In the genomic region with DNA sequence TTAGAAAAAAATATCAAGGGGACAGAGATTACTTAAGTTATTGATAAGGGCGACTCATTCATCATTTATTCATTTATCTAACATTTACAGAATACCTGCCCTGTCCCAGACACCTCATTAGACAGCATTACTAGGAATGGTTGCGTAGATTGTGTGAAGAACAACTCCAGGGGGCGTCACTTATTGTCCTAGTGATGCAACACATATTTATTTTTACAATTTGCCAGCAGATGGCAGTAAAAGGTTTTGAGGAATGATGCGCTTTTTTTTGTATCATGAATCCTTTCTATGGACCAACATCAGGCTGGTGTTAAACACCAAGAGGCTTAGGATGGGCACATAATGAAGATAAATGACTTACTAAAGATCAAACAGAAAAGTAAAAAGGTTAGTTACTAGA, we compare ENCODE assay signal across 9 cellular contexts. TPM values are rescaled to one million over a fixed set of nuclear protein-coding genes. Genes with fewer than 3 reads are reported as not detected.
DNase-seq lines count a peak whose midpoint lies in the region; ATAC-seq, FAIRE-seq and TF ChIP-seq lines count a peak whose summit lies in the region.
"Had no signal": no experiment of that assay in that cellular context is flagged by ENCODE, and none has a peak within 500 bp of the region (broad histone marks: within the 10 kb centered on the region; RNA-seq: fewer than 3 reads in every experiment).

No MANE protein-coding gene starts in this region.

- no peak overlapping the region for H2AFZ ChIP-seq in H1 (ENCODE audit: low read length)

- H3K23ac ChIP-seq in H1 (ENCODE audit: insufficient read length), result no peak overlapping the region

- H4K5ac ChIP-seq in H1 (ENCODE audit: insufficient read length, low read depth, low read length), result no peak overlapping the region

- H3K36me3 ChIP-seq in H1 (ENCODE audit: control insufficient read depth in 2 of 4, insufficient read depth in 4 of 4, low read length in 3 of 4), result no peaks in the 10 kb centered on the region
- H3K36me3 ChIP-seq: thoracic aorta had no signal

- H2BK12ac ChIP-seq in H1 (ENCODE audit: low read depth, low read length), result no peak overlapping the region

- TF ChIP-seq RAD21 in H1 (IDR thresholded peaks at IDR 0.05 in 1 of 2, conservative IDR thresholded peaks at IDR 0.05 in 1 of 2; ENCODE audit: low read depth in 2 of 2, low read length in 2 of 2), result peak; percentile 80 to 84

- no peaks in the 10 kb centered on the region for H3K4me1 ChIP-seq in H1 (replicated peaks in 1 of 4; ENCODE audit: control insufficient read depth in 3 of 4, insufficient read depth in 4 of 4, low read length in 3 of 4)

- FAIRE-seq in H1 (lab: Jason Lieb, UNC), result peak; percentile 84

- no peaks in the 10 kb centered on the region for H3K79me1 ChIP-seq in H1 (ENCODE audit: low read depth, low read length)

- no peak overlapping the region for H2BK20ac ChIP-seq in H1 (ENCODE audit: low read length)

- POLR2A ChIA-PET in H1 (lab: Charles Lee; ENCODE audit: partially characterized antibody), result no interaction called here

- no peaks in the 10 kb centered on the region for H3K9me3 ChIP-seq in H1 (ENCODE audit: insufficient read depth in 2 of 2, low read depth in 1 of 2, low read length in 1 of 2)
- H3K9me3 ChIP-seq: thoracic aorta had no signal

- H3K27ac ChIP-seq in 22Rv1, result no peak overlapping the region
- H3K27ac ChIP-seq in H1 (ENCODE audit: low read depth, low read length), result no peak overlapping the region
- H3K27ac ChIP-seq: thoracic aorta had no signal

- no peaks in the 10 kb centered on the region for H4K20me1 ChIP-seq in H1 (replicated peaks in 1 of 2; ENCODE audit: control insufficient read depth in 1 of 2, insufficient read depth in 2 of 2, low read length in 2 of 2)

- no peak overlapping the region for H4K91ac ChIP-seq in H1 (replicated peaks; ENCODE audit: insufficient read length, low read length)

- no peak overlapping the region for H3K9ac ChIP-seq in H1 (replicated peaks in 1 of 4; ENCODE audit: extremely low read depth in 1 of 4, low read depth in 3 of 4, low read length in 3 of 4)

- H3K18ac ChIP-seq in H1 (ENCODE audit: extremely low read depth, low read length), result no peak overlapping the region

- H3K27me3 Mint-ChIP-seq in activated CD8-positive, alpha-beta memory T cell treated with anti-CD3 and anti-CD28 coated beads, Interleukin-2, amount 10 ng/mL, durations not matched to agents 7 days and 5 days, result peaks cover 14% of the 10 kb centered on the region

- H3K27me3 ChIP-seq in H1 (replicated peaks in 1 of 4; ENCODE audit: control insufficient read depth in 3 of 4, extremely low read depth in 1 of 4, insufficient read depth in 3 of 4, low read length in 3 of 4), result peaks cover 0 to 4% (median 0%) of the 10 kb centered on the region in 4 experiments; a peak in 1 of 7 replicates

- H4K8ac ChIP-seq in H1 (ENCODE audit: extremely low read depth, insufficient read depth, low read length), result no peak overlapping the region

- no peaks in the 10 kb centered on the region for H3K79me2 ChIP-seq in H1 (ENCODE audit: control insufficient read depth in 1 of 2, insufficient read depth in 2 of 2, low read length in 2 of 2)

- H2BK120ac ChIP-seq in H1 (replicated peaks; ENCODE audit: low read depth, low read length), result no peak overlapping the region

- no peak overlapping the region for H2AK5ac ChIP-seq in H1 (ENCODE audit: low read depth, low read length)

- DNase-seq in GM13976 (ENCODE audit: low spot score) (no peak), NCI-H748 treated with DMSO at 0.1 percent for 48 hours (lab: John Stamatoyannopoulos, UW) (peak; percentile 32), H1 (ENCODE audit: low read depth in 1 of 2, low spot score in 2 of 2) (no peak), NCI-H187 (lab: John Stamatoyannopoulos, UW) (no peak), activated gamma-delta T cell (lab: John Stamatoyannopoulos, UW) (no peak)
- DNase-seq in activated CD8-positive, alpha-beta memory T cell treated with anti-CD3 and anti-CD28 coated beads, Interleukin-2, amount 10 ng/mL, durations not matched to agents 7 days and 5 days, result no peak

- no peak overlapping the region for H2BK5ac ChIP-seq in H1 (ENCODE audit: low read depth, low read length)

- CTCF ChIA-PET in H1 (lab: Charles Lee; ENCODE audit: partially characterized antibody), result interaction anchor here (0.6 to 11.3 kb wide), 25 partner anchors 10 to 761 kb away, joined by 3 to 116 read pairs (median 4); no protein-coding TSS in a partner anchor
- CTCF ChIA-PET in activated CD8-positive, alpha-beta memory T cell treated with anti-CD3 and anti-CD28 coated beads, Interleukin-2, amount 10 ng/mL, durations not matched to agents 7 days and 5 days (lab: Charles Lee), result interaction anchor here (1.0 kb wide), 1 partner anchor 11 kb away, joined by 3 read pairs; no protein-coding TSS in a partner anchor

- no peak overlapping the region for H3K56ac ChIP-seq in H1 (replicated peaks; ENCODE audit: insufficient read length, low read depth, low read length)

- H3K4ac ChIP-seq in H1 (replicated peaks; ENCODE audit: insufficient read length, low read depth, low read length), result no peak overlapping the region

- TF ChIP-seq EP300 in H1 (IDR thresholded peaks at IDR 0.05; ENCODE audit: borderline replicate concordance in 1 of 2, low read depth in 2 of 2, low read length in 2 of 2), result no peak

- in situ Hi-C loops in GM13976 (cut with MboI; ENCODE audit: low sequenced_read_pairs, unreplicated experiment), result no loop called here

- no peaks in the 10 kb centered on the region for H3K23me2 ChIP-seq in H1 (ENCODE audit: low read depth, low read length)

- no peaks in the 10 kb centered on the region for H3K36me3 Mint-ChIP-seq in activated CD8-positive, alpha-beta memory T cell treated with anti-CD3 and anti-CD28 coated beads, Interleukin-2, amount 10 ng/mL, durations not matched to agents 7 days and 5 days

- H3K9me3 Mint-ChIP-seq in activated CD8-positive, alpha-beta memory T cell treated with anti-CD3 and anti-CD28 coated beads, Interleukin-2, amount 10 ng/mL, durations not matched to agents 7 days and 5 days (ENCODE audit: low read depth), result no peaks in the 10 kb centered on the region

- TF ChIP-seq CTCF in 22Rv1 (IDR thresholded peaks at IDR 0.05) (peak; percentile 75), GM13976 (IDR thresholded peaks at IDR 0.05; ENCODE audit: borderline replicate concordance, control extremely low read depth, extremely low read depth, insufficient read depth, missing control alignments) (peak; percentile 12), H1 (IDR thresholded peaks at IDR 0.05; ENCODE audit: control extremely low read depth in 1 of 3, insufficient read depth in 1 of 3, low read depth in 1 of 3, low read length in 3 of 3) (peak in 2 of 3 experiments; percentile 70 to 98; a peak in 3 of 4 replicates)

- H3K4me3 ChIP-seq in H1 (ENCODE audit: extremely low read depth in 1 of 4, insufficient read depth in 2 of 4, low read depth in 3 of 4, low read length in 4 of 4), result no peak overlapping the region
- H3K4me3 ChIP-seq: thoracic aorta had no signal

- no peak overlapping the region for H3K4me2 ChIP-seq in H1 (ENCODE audit: insufficient read depth in 1 of 2, low read depth in 2 of 2, low read length in 2 of 2)

- no peak overlapping the region for H3K14ac ChIP-seq in H1 (ENCODE audit: insufficient read length)

- H3K27ac Mint-ChIP-seq in activated CD8-positive, alpha-beta memory T cell treated with anti-CD3 and anti-CD28 coated beads, Interleukin-2, amount 10 ng/mL, durations not matched to agents 7 days and 5 days, result no peak overlapping the region

- no peak overlapping the region for H3K4me3 Mint-ChIP-seq in activated CD8-positive, alpha-beta memory T cell treated with anti-CD3 and anti-CD28 coated beads, Interleukin-2, amount 10 ng/mL, durations not matched to agents 7 days and 5 days

- no peak overlapping the region for H2BK15ac ChIP-seq in H1 (ENCODE audit: low read length)

- no peak for ATAC-seq in activated CD8-positive, alpha-beta memory T cell treated with anti-CD3 and anti-CD28 coated beads, Interleukin-2, amount 10 ng/mL, durations not matched to agents 7 days and 5 days
- no peak for ATAC-seq in GM19455 (IDR thresholded peaks at IDR 0.05; ENCODE audit: unreplicated experiment)

- WGBS in H1 (ENCODE audit: extremely low coverage in 1 of 2, insufficient coverage in 1 of 2, insufficient read length in 1 of 2, insufficient replicate concordance in 2 of 2, low coverage in 1 of 2, low lambda C conversion rate in 2 of 2, missing lambda C conversion rate in 1 of 2), 2 experiments, result 36% methylated on average over 4 of the region's 4 CpGs; no CpG with 5 or more reads in 1 of the 2 experiments

- no peak for TF ChIP-seq POLR2A in H1 (IDR thresholded peaks at IDR 0.05; ENCODE audit: control extremely low read depth in 1 of 2, low read depth in 2 of 2, low read length in 2 of 2)

- no peaks in the 10 kb centered on the region for H3K4me1 Mint-ChIP-seq in activated CD8-positive, alpha-beta memory T cell treated with anti-CD3 and anti-CD28 coated beads, Interleukin-2, amount 10 ng/mL, durations not matched to agents 7 days and 5 days

TF ChIP-seq in H1, 55 proteins besides CTCF, POLR2A, EP300 and RAD21:
- peak; percentile 57; the same call in 1 of the 2 replicates for TF ChIP-seq JUND (IDR thresholded peaks at IDR 0.05; ENCODE audit: low read length)
- peak; percentile 97 for TF ChIP-seq CEBPB (IDR thresholded peaks at IDR 0.05; ENCODE audit: low read depth, low read length)
- no peak for TF ChIP-seq RBBP5 (IDR thresholded peaks at IDR 0.05; ENCODE audit: borderline replicate concordance, low read depth, low read length)
- TF ChIP-seq, protein P1, sequence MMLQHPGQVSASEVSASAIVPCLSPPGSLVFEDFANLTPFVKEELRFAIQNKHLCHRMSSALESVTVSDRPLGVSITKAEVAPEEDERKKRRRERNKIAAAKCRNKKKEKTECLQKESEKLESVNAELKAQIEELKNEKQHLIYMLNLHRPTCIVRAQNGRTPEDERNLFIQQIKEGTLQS (IDR thresholded peaks at IDR 0.05; ENCODE audit: insufficient read depth, low read depth, low read length), result peak; percentile 81
- no peak for TF ChIP-seq SAP30 (IDR thresholded peaks at IDR 0.05; ENCODE audit: insufficient read depth, insufficient replicate concordance, low read length)
- TF ChIP-seq CREB1 (IDR thresholded peaks at IDR 0.05), result 0 out of 2 replicates have a peak, but pooled peaks have one; percentile 25

RNA-seq across cellular contexts. Expression of a gene that starts 5.5 kb away (rescaled TPM):
- 0.54 and 1.1 TPM in 2 replicates for total RNA-seq in H1 (2021; fragmentation: NEBNext Ultra II Directional; extraction: Animal tissue kit (Norgen Biotek cat#: 25700))
- 0.14 and 0.17 TPM in 2 replicates for polyA plus RNA-seq in H1 (2011; rRNA removed)
- 0.14 TPM for polyA plus RNA-seq in H1 (2011; cell fraction: cytosol; rRNA removed)
- polyA plus RNA-seq in H1 (2011; cell fraction: nucleus; rRNA removed), result 0.20 TPM
- 0.34 to 1.3 TPM (median 0.83 TPM) in 4 replicates for polyA plus RNA-seq in H1 (2012, experiment 1 of 2)
- 0.03 TPM for polyA plus RNA-seq in H1 (2012, experiment 2 of 2)
- 0.69 TPM for polyA plus RNA-seq in H1 (2013, experiment 1 of 2)
- 0.79 TPM for polyA plus RNA-seq in H1 (2013, experiment 2 of 2)
- polyA minus RNA-seq in H1 (2011; rRNA and poly(A)+ RNA removed), result 1.3 and 2.3 TPM in 2 replicates
- polyA minus RNA-seq in H1 (2011; cell fraction: cytosol; rRNA and poly(A)+ RNA removed), result not detected
- 0.70 TPM for polyA minus RNA-seq in H1 (2011; cell fraction: nucleus; rRNA and poly(A)+ RNA removed)
- total RNA-seq in activated CD8-positive, alpha-beta memory T cell treated with anti-CD3 and anti-CD28 coated beads, Interleukin-2, amount 10 ng/mL, durations not matched to agents 7 days and 5 days, result not detected

Comparison
In these comparisons a context has a peak if more than half of its experiments do, and no peak if none do; other contexts are left out.
1. CTCF ChIP-seq: peak in every context shown above with its lines; median percentile 84 in H1; 75 in 22Rv1; 12 in GM13976.